ENCODE assay signal across 2 cellular contexts in genomic region chr22:26517429-26517828, GRCh38.
TF ChIP-seq lines count a peak whose summit lies in the region.

No MANE protein-coding gene starts in this region.

TF ChIP-seq in K562, 482 proteins besides CTCF, POLR2A, EP300 and RAD21:
- TF ChIP-seq TRIM24 (IDR thresholded peaks at IDR 0.05) (no peak), CEBPB (tag; IDR thresholded peaks at IDR 0.05) (peak; percentile 95), TAL1 (IDR thresholded peaks at IDR 0.05) (no peak), ZNF3 (CRISPR knock-in tag; IDR thresholded peaks at IDR 0.05) (no peak), POLR2H (tag; IDR thresholded peaks at IDR 0.05; ENCODE audit: low read depth) (no peak), NR4A1 (CRISPR knock-in tag; IDR thresholded peaks at IDR 0.05) (no peak), NR4A1 (tag; IDR thresholded peaks at IDR 0.05) (no peak), IRF9 (tag; IDR thresholded peaks at IDR 0.05) (0 out of 2 replicates have a peak, but pooled peaks have one; percentile 31), CEBPG (CRISPR knock-in tag; IDR thresholded peaks at IDR 0.05) (peak; percentile 29; the same call in 1 of the 2 replicates), CEBPG (tag; conservative IDR thresholded peaks at IDR 0.05 in 1 of 2, IDR thresholded peaks at IDR 0.05 in 1 of 2) (peak; percentile 71 to 95), HDAC6 (IDR thresholded peaks at IDR 0.05; ENCODE audit: low read depth, low read length) (no peak), DIDO1 (tag; IDR thresholded peaks at IDR 0.05; ENCODE audit: low read depth) (no peak), FOXO4 (CRISPR knock-in tag; IDR thresholded peaks at IDR 0.05) (no peak), HEY1 (CRISPR knock-in tag; IDR thresholded peaks at IDR 0.05; ENCODE audit: borderline replicate concordance) (no peak), GATA2 (CRISPR knock-in tag; IDR thresholded peaks at IDR 0.05) (no peak)

TF ChIP-seq in HepG2, 621 proteins besides CTCF, POLR2A, EP300 and RAD21:
- TF ChIP-seq CEBPB (IDR thresholded peaks at IDR 0.05; ENCODE audit: borderline replicate concordance, low read depth, low read length) (peak; percentile 86), HES4 (CRISPR knock-in tag; IDR thresholded peaks at IDR 0.05; ENCODE audit: borderline replicate concordance) (no peak)
